In genomic region chr11:70251583-70252285, GRCh38 we compare ENCODE assay signal across 20 cellular contexts. TPM values are rescaled to one million over a fixed set of nuclear protein-coding genes. Genes with fewer than 3 reads are reported as not detected.
DNase-seq lines count a peak whose midpoint lies in the region; ATAC-seq and TF ChIP-seq lines count a peak whose summit lies in the region.
"Had no signal": no experiment of that assay in that cellular context is flagged by ENCODE, and none has a peak within 500 bp of the region (broad histone marks: within the 10 kb centered on the region; RNA-seq: fewer than 3 reads in every experiment).

No MANE protein-coding gene starts in this region.

- intact Hi-C loops in dorsolateral prefrontal cortex (cut with DNase I), result no loop called here

- H3K4me3 ChIP-seq in MG63 (no peak overlapping the region), dorsolateral prefrontal cortex (no peak overlapping the region)
- H3K4me3 ChIP-seq: coronary artery, gastroesophageal sphincter, vagina had no signal

- ATAC-seq in GM19324 (IDR thresholded peaks at IDR 0.05; ENCODE audit: low FRiP score, unreplicated experiment), result no peak
- ATAC-seq: gastroesophageal sphincter had no signal

- DNase-seq in Ammon's horn (ENCODE audit: low spot score), result peak; percentile 31
- peak; percentile 42 for DNase-seq in MG63
- DNase-seq in dorsolateral prefrontal cortex, result peak in 6 of 10 donors; percentile 34 to 66 (median 52)
- peak; percentile 22 for DNase-seq in midbrain (lab: John Stamatoyannopoulos, UW)
- no peak for DNase-seq in amniotic stem cell (lab: John Stamatoyannopoulos, UW)
- no peak for DNase-seq in NCI-H1092 (lab: John Stamatoyannopoulos, UW)
- DNase-seq in NCI-H69 (lab: John Stamatoyannopoulos, UW), result no peak
- DNase-seq: COR-L47; mesenchymal stem cell; MV-4-11; NCI-H2029; NCI-H510A; retina; SIG-M5; stimulated activated CD4-positive, alpha-beta T cell treated with anti-CD3 and anti-CD28 coated beads, Interleukin-1b, Interleukin-23, amount 100 ng/mL, for 48 hours; T-helper 2 cell had no signal

- no peaks in the 10 kb centered on the region for H3K9me3 ChIP-seq in MG63
- H3K9me3 ChIP-seq: gastroesophageal sphincter, vagina had no signal

- H3K27me3 ChIP-seq in MG63 (no peaks in the 10 kb centered on the region), dorsolateral prefrontal cortex (no peaks in the 10 kb centered on the region)
- H3K27me3 ChIP-seq: gastroesophageal sphincter, vagina had no signal

- TF ChIP-seq CTCF in dorsolateral prefrontal cortex (IDR thresholded peaks at IDR 0.05 in 54 of 56, conservative IDR thresholded peaks at IDR 0.05 in 2 of 56; ENCODE audit: low read depth in 1 of 56, partially characterized antibody in 56 of 56), result no peak

- no peaks in the 10 kb centered on the region for H3K36me3 ChIP-seq in MG63
- H3K36me3 ChIP-seq: gastroesophageal sphincter, vagina had no signal

- H3K27ac ChIP-seq in dorsolateral prefrontal cortex, result peak overlapping the region in 3 of 59 donors; percentile 20 to 64 (median 36)
- H3K27ac ChIP-seq: coronary artery, gastroesophageal sphincter, vagina had no signal

RNA-seq across cellular contexts. Expression of gene PPFIA1, which starts 18.8 kb away (rescaled TPM):
- total RNA-seq in MG63 (2014; rRNA removed; shearing (Covaris generic); ENCODE audit: low replicate concordance), result 19.8 and 26.7 TPM in 2 replicates
- 100 to 1,000 TPM in 45 of 120 experiments, 10 to 100 TPM in 75; 65.9 to 132 (median 94.2) TPM for total RNA-seq in dorsolateral prefrontal cortex

RNA-seq across cellular contexts. Expression of gene FADD, which starts 48.6 kb away (rescaled TPM):
- total RNA-seq in MG63 (2014; rRNA removed; shearing (Covaris generic); ENCODE audit: low replicate concordance), result 37.8 and 91.0 TPM in 2 replicates
- total RNA-seq in dorsolateral prefrontal cortex, result 10 to 100 TPM in 105 of 120 experiments, 1 to 10 TPM in 15; 8.6 to 18.8 (median 12.1) TPM

Comparison
In these comparisons a context has a peak if more than half of its experiments do, and no peak if none do; other contexts are left out.
1. DNase-seq: peak in Ammon's horn (single experiment), MG63 (single experiment), dorsolateral prefrontal cortex (6 of 10) and midbrain (single experiment); none in amniotic stem cell (single experiment), NCI-H1092 (single experiment) and NCI-H69 (single experiment).